1 cellular context compared by ENCODE assay signal in genomic region chr2:179751184-179751809, GRCh38.
TF ChIP-seq lines count a peak whose summit lies in the region.

No MANE protein-coding gene starts in this region.

TF ChIP-seq in HCT116, 20 proteins besides CTCF, POLR2A, EP300 and RAD21 (continued from another document):
- no peak for TF ChIP-seq REST (IDR thresholded peaks at IDR 0.05; ENCODE audit: low read depth)
- no peak for TF ChIP-seq POLR2AphosphoS5 (IDR thresholded peaks at IDR 0.05; ENCODE audit: low read depth, low read length)
TF ChIP-seq in HCT116: peak in this region for 0.
